In the genomic region with DNA sequence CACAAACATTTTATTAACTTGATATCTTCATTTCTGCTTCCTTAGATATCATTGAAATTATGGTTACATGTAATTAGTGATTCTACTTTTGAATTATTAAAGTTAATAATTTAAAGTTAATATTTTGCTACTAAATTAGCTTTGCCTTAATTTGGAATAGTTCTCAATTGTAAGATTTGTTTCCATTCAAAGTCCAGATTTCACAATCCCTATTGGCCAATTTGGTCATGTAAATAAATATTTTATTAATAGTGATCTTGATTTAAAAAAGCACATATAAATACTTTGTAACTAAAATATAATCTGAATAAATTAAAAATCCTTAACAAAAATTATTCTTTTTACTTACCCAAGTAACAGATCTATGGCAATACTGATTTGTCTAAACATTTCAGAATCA, we compare ENCODE assay signal across 24 cellular contexts.
DNase-seq lines count a peak whose midpoint lies in the region; ATAC-seq, FAIRE-seq and TF ChIP-seq lines count a peak whose summit lies in the region.
"Had no signal": no experiment of that assay in that cellular context is flagged by ENCODE, and none has a peak within 500 bp of the region (broad histone marks: within the 10 kb centered on the region; RNA-seq: fewer than 3 reads in every experiment).

No MANE protein-coding gene starts in this region.

- no peaks in the 10 kb centered on the region for H3K36me3 ChIP-seq in kidney (ENCODE audit: control insufficient read depth in 1 of 2, insufficient read depth in 2 of 2, low read length in 2 of 2)
- H3K36me3 ChIP-seq: BE2C, BLaER1 had no signal

- intact Hi-C loops in kidney (cut with DNase I): no loop called here

- H3K4me3 ChIP-seq in kidney (ENCODE audit: low read length in 2 of 2): no peak overlapping the region
- H3K4me3 ChIP-seq: BLaER1 had no signal

- FAIRE-seq in G401.6 (lab: Jason Lieb, UNC): peak; percentile 74
- peak; percentile 20 for FAIRE-seq in TTC549 (lab: Jason Lieb, UNC)
- FAIRE-seq in kidney (lab: Jason Lieb, UNC): peak; percentile 8
- no peak for FAIRE-seq in HTR-8/SVneo (lab: Jason Lieb, UNC)
- FAIRE-seq: GM12891, GM18507 had no signal

- DNase-seq in kidney: no peak
- DNase-seq in activated T-cell treated with anti-CD3 and anti-CD28 coated beads, Interleukin-2, amount 50 U/mL, for 1 hour: no peak
- no peak for DNase-seq in HTR-8/SVneo (ENCODE audit: insufficient read length, low spot score)
- DNase-seq: 8988T; ACHN; BE2C; C1 segment of cervical spinal cord; CD4-positive, alpha-beta memory T cell; CD4-positive, CD25-positive, alpha-beta regulatory T cell; CD8-positive, alpha-beta memory T cell; COR-L47; DMS 273 treated with DMSO at 0.1 percent for 48 hours; DMS153; DMS53; DMS79; DND-41; EL; GF-D8 had no signal

- H3K9me3 ChIP-seq in kidney (ENCODE audit: control insufficient read depth in 1 of 2, low read length in 2 of 2): no peaks in the 10 kb centered on the region
- H3K9me3 ChIP-seq: BE2C had no signal

- no peak for TF ChIP-seq POLR2A in GM18505 (IDR thresholded peaks at IDR 0.05; ENCODE audit: borderline replicate concordance, extremely low read depth, insufficient read depth, insufficient read length)

- no peaks in the 10 kb centered on the region for H3K4me1 ChIP-seq in kidney (ENCODE audit: control insufficient read depth in 1 of 2, insufficient read depth in 1 of 2, low read depth in 1 of 2, low read length in 2 of 2)
- H3K4me1 ChIP-seq: BE2C, BLaER1 had no signal

- TF ChIP-seq CTCF in kidney (IDR thresholded peaks at IDR 0.05; ENCODE audit: borderline replicate concordance, extremely low read depth, insufficient read depth): no peak

- H3K27ac ChIP-seq in kidney (ENCODE audit: low read depth in 2 of 2, low read length in 2 of 2): no peak overlapping the region
- H3K27ac ChIP-seq: BLaER1 had no signal

- no peak for ATAC-seq in GM18505 (IDR thresholded peaks at IDR 0.05; ENCODE audit: unreplicated experiment)

- H3K9ac ChIP-seq in kidney (ENCODE audit: low read length in 2 of 2): no peak overlapping the region
- H3K9ac ChIP-seq: BLaER1 had no signal
